12 cellular contexts compared by ENCODE assay signal in the genomic region with DNA sequence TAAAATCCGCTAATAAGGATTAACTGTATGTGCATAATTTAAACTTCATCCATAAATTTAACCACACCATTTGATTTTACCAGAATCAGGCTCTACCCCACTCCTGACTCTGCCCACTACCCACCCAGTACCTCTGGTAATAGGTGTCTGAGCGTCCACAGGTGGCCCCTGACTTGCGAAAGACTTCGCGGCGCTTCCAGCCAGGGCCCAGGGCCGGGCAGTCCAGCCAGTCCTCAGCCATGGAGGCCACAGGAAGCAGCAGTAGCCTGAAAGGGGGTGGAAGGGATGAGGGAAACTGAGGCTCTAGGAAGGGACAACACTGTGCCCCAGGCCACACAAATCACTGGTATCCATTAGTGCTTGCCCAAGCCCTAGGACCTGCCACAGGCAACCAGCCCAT. TPM values are rescaled to one million over a fixed set of nuclear protein-coding genes. Genes with fewer than 3 reads are reported as not detected.
A peak's percentile ranks its signal among the peaks of the same experiment; 100 is the strongest.
DNase-seq lines count a peak whose midpoint lies in the region; TF ChIP-seq lines count a peak whose summit lies in the region.
"Had no signal": no experiment of that assay in that cellular context is flagged by ENCODE, and none has a peak within 500 bp of the region (broad histone marks: within the 10 kb centered on the region; RNA-seq: fewer than 3 reads in every experiment).

No MANE protein-coding gene starts in this region.

- H3K36me3 Mint-ChIP-seq in H9 (ENCODE audit: insufficient read depth in 1 of 3, low read depth in 3 of 3) = peaks cover 43 to 64% (median 59%) of the 10 kb centered on the region in 3 experiments; a peak in 6 of 7 replicates

- WGBS in H9 (ENCODE audit: extremely low coverage, insufficient read length, low lambda C conversion rate) = no CpG with 5 or more reads among the region's 7 CpGs

- H3K9me3 ChIP-seq in H9 (ENCODE audit: control insufficient read depth, low read depth, low read length) (no peaks in the 10 kb centered on the region), SU-DHL-6 (ENCODE audit: insufficient read depth, low read length) (no peaks in the 10 kb centered on the region)
- no peaks in the 10 kb centered on the region for H3K9me3 ChIP-seq in effector memory CD4-positive, alpha-beta T cell (ENCODE audit: control insufficient read depth, low read length)
- H3K9me3 ChIP-seq: Peyer's patch, sigmoid colon, tibial nerve had no signal

- no peak overlapping the region for H3K27ac Mint-ChIP-seq in H9

- H3K79me2 ChIP-seq in H9 (ENCODE audit: insufficient read depth, low read length) (no peaks in the 10 kb centered on the region; the same call in 1 of the 2 replicates), SU-DHL-6 (ENCODE audit: insufficient read depth, low read length) (peaks cover 36% of the 10 kb centered on the region)

- H3K9ac ChIP-seq in H9 (ENCODE audit: extremely low read depth, insufficient read length, low read length) (no peak overlapping the region), SU-DHL-6 (ENCODE audit: low read length) (peak overlapping the region; percentile 95)

- H3K4me3 Mint-ChIP-seq in H9 = peak overlapping the region; percentile 95 to 98

- H2BK15ac ChIP-seq in H9 (ENCODE audit: low read depth, low read length) = no peak overlapping the region

- no peak overlapping the region for H2BK20ac ChIP-seq in H9 (ENCODE audit: low read depth, low read length, poor library complexity, severe bottlenecking)

- H3K27me3 Mint-ChIP-seq in H9 (ENCODE audit: low read depth) = no peaks in the 10 kb centered on the region

- H3K79me1 ChIP-seq in H9 (ENCODE audit: insufficient read depth, low read depth, low read length, poor library complexity, severe bottlenecking) = no peaks in the 10 kb centered on the region

- H3K4me1 Mint-ChIP-seq in H9 = peaks cover 9 to 13% of the 10 kb centered on the region in 2 experiments

- H3K18ac ChIP-seq in H9 (ENCODE audit: insufficient read length, low read depth, low read length) = no peak overlapping the region

- no peak overlapping the region for H4K91ac ChIP-seq in H9 (ENCODE audit: insufficient read length, low read depth, low read length)

- H3K4me3 ChIP-seq in SU-DHL-6 (ENCODE audit: insufficient read depth, low read length, poor library complexity, severe bottlenecking) (no peak overlapping the region), epithelial cell of proximal tubule (ENCODE audit: low read depth, low read length) (peak overlapping the region; percentile 89), skeletal muscle cell (ENCODE audit: low read depth, low read length) (peak overlapping the region; percentile 96)
- H3K4me3 ChIP-seq in effector memory CD4-positive, alpha-beta T cell (ENCODE audit: insufficient read depth, low read depth, low read length, poor library complexity, severe bottlenecking) = no peak overlapping the region

- no peak overlapping the region for H3K56ac ChIP-seq in H9 (ENCODE audit: insufficient read length, low read depth, low read length)

- no peaks in the 10 kb centered on the region; a peak in 1 of 5 replicates for H3K9me3 Mint-ChIP-seq in H9

- peak overlapping the region; percentile 83 for H3K4me2 ChIP-seq in H9 (ENCODE audit: insufficient read depth, insufficient read length, low read length)
- H3K4me2 ChIP-seq in SU-DHL-6 (ENCODE audit: low read depth, low read length, poor library complexity, severe bottlenecking) = peak overlapping the region; percentile 97

- H3K23me2 ChIP-seq in H9 (ENCODE audit: insufficient read length, low read depth, low read length, poor library complexity, severe bottlenecking) = peaks cover 5% of the 10 kb centered on the region

- H2BK5ac ChIP-seq in H9 (ENCODE audit: insufficient read length, low read length) = no peak overlapping the region

- H3K36me3 ChIP-seq in SU-DHL-6 (ENCODE audit: low read length) = peaks cover 8% of the 10 kb centered on the region; the same call in 1 of the 2 replicates
- peaks cover 47% of the 10 kb centered on the region for H3K36me3 ChIP-seq in effector memory CD4-positive, alpha-beta T cell (ENCODE audit: control insufficient read depth, insufficient read depth, low read length)

- 0 out of 2 replicates have a peak, but pooled peaks cover 12% of the 10 kb centered on the region for H3F3A ChIP-seq in SU-DHL-6 (ENCODE audit: insufficient read depth)

- no peak for DNase-seq in H9
- no peak for DNase-seq in epithelial cell of proximal tubule (ENCODE audit: low read depth)
- DNase-seq in skeletal muscle cell (ENCODE audit: low read depth) = no peak
- no peak for DNase-seq in NAMALWA (ENCODE audit: low spot score)
- DNase-seq in NCI-H2171 (lab: John Stamatoyannopoulos, UW) = no peak
- no peak for DNase-seq in effector memory CD4-positive, alpha-beta T cell
- DNase-seq: hippocampal formation, Kasumi-1, Peyer's patch, sigmoid colon had no signal

- H3K4me1 ChIP-seq in H9 (ENCODE audit: insufficient read depth, low read length) = no peaks in the 10 kb centered on the region
- H3K4me1 ChIP-seq in effector memory CD4-positive, alpha-beta T cell (ENCODE audit: control insufficient read depth, insufficient read depth, low read length, poor library complexity, severe bottlenecking) = peaks cover 22% of the 10 kb centered on the region

- H2AFZ ChIP-seq in H9 (ENCODE audit: low read length) (no peak overlapping the region), SU-DHL-6 (ENCODE audit: low read depth, low read length, severe bottlenecking) (no peak overlapping the region)

- no peak overlapping the region for H3K4ac ChIP-seq in H9 (ENCODE audit: low read depth, low read length)

- no peak for TF ChIP-seq CTCF in H9 (conservative IDR thresholded peaks at IDR 0.05)
- no peak for TF ChIP-seq CTCF in SU-DHL-6 (IDR thresholded peaks at IDR 0.05; ENCODE audit: insufficient read depth, low read length, poor library complexity, severe bottlenecking)
- TF ChIP-seq CTCF in epithelial cell of proximal tubule (conservative IDR thresholded peaks at IDR 0.05; ENCODE audit: low read depth, low read length) = no peak

- H3K27me3 ChIP-seq in H9 (ENCODE audit: insufficient read depth, low read length) = no peaks in the 10 kb centered on the region
- no peaks in the 10 kb centered on the region for H3K27me3 ChIP-seq in SU-DHL-6 (ENCODE audit: low read length)
- no peaks in the 10 kb centered on the region for H3K27me3 ChIP-seq in effector memory CD4-positive, alpha-beta T cell (replicated peaks; ENCODE audit: control insufficient read depth, insufficient read depth, low read length, poor library complexity, severe bottlenecking)
- H3K27me3 ChIP-seq: Peyer's patch, sigmoid colon, tibial nerve had no signal

- no peaks in the 10 kb centered on the region for H4K20me1 ChIP-seq in H9 (ENCODE audit: control insufficient read depth, insufficient read depth, insufficient read length)
- H4K20me1 ChIP-seq in SU-DHL-6 (ENCODE audit: low read depth, low read length) = no peaks in the 10 kb centered on the region

- no peak overlapping the region for H3K27ac ChIP-seq in H9 (ENCODE audit: insufficient read length, low read depth, low read length)
- no peak overlapping the region for H3K27ac ChIP-seq in SU-DHL-6 (ENCODE audit: low read depth, low read length)
- no peak overlapping the region for H3K27ac ChIP-seq in effector memory CD4-positive, alpha-beta T cell (ENCODE audit: insufficient read depth, low read length, poor library complexity, severe bottlenecking)

- no peak overlapping the region for H3K14ac ChIP-seq in H9 (ENCODE audit: insufficient read depth, low read length)

- no peaks in the 10 kb centered on the region for H3K9me2 ChIP-seq in SU-DHL-6 (replicated peaks; ENCODE audit: insufficient read depth, low read length)

- H4K8ac ChIP-seq in H9 (replicated peaks; ENCODE audit: insufficient read length, low read depth, low read length) = no peak overlapping the region

- no peak overlapping the region for H3T11ph ChIP-seq in H9 (ENCODE audit: low read length)

- H3K23ac ChIP-seq in H9 (ENCODE audit: insufficient read length, low read depth, low read length) = no peak overlapping the region

- no peak overlapping the region for H4K5ac ChIP-seq in H9 (ENCODE audit: insufficient read length, low read depth, low read length)

- no peak overlapping the region for H2BK120ac ChIP-seq in H9 (ENCODE audit: low read depth, low read length, poor library complexity, severe bottlenecking)

- no peak overlapping the region for H2BK12ac ChIP-seq in H9 (ENCODE audit: insufficient read length, low read depth, low read length)

- no peak overlapping the region for H2AK5ac ChIP-seq in H9 (ENCODE audit: insufficient read length, low read length)

RNA-seq across cellular contexts. Expression of a gene that starts 1.6 kb away (rescaled TPM):
- total RNA-seq in H9 (2021) = 57.2 and 58.1 TPM in 2 replicates
- 56.5 and 70.2 TPM in 2 replicates for total RNA-seq in epithelial cell of proximal tubule

RNA-seq across cellular contexts. Expression of a gene that starts 7.7 kb away (rescaled TPM):
- 95.9 and 96.3 TPM in 2 replicates for total RNA-seq in H9 (2021)
- 35.8 and 50.9 TPM in 2 replicates for total RNA-seq in epithelial cell of proximal tubule

RNA-seq across cellular contexts. Expression of a gene that starts 13.5 kb away (rescaled TPM):
- total RNA-seq in H9 (2021) (0.15 and 0.22 TPM in 2 replicates), epithelial cell of proximal tubule (0.22 and 0.69 TPM in 2 replicates)

Comparison
In these comparisons a context has a peak if more than half of its experiments do, and no peak if none do; other contexts are left out.
1. H3K4me3 ChIP-seq: peak in epithelial cell of proximal tubule (single experiment) and skeletal muscle cell (single experiment); none in SU-DHL-6 (single experiment) and effector memory CD4-positive, alpha-beta T cell (single experiment).